ENCODE assay signal across 8 cellular contexts in genomic region chr11:75557649-75558494, GRCh38. TPM values are rescaled to one million over a fixed set of nuclear protein-coding genes. Genes with fewer than 3 reads are reported as not detected.
A peak's percentile ranks its signal among the peaks of the same experiment; 100 is the strongest.
DNase-seq lines count a peak whose midpoint lies in the region; FAIRE-seq and TF ChIP-seq lines count a peak whose summit lies in the region.

No MANE protein-coding gene starts in this region.

- no peaks in the 10 kb centered on the region for H3K36me3 Mint-ChIP-seq in nephron progenitor cell (ENCODE audit: low read depth)

- H3K27ac Mint-ChIP-seq in nephron progenitor cell, result no peak overlapping the region

- H2AFZ ChIP-seq in trophoblast cell (ENCODE audit: insufficient read depth, low read length, poor library complexity), result peak overlapping the region; percentile 40

- no CpG with 5 or more reads among the region's 17 CpGs for WGBS in trophoblast cell (ENCODE audit: extremely low coverage, insufficient coverage, insufficient read length)

- no peak overlapping the region for H3K23ac ChIP-seq in trophoblast cell (ENCODE audit: low read length)

- peaks cover 10% of the 10 kb centered on the region for H3K27me3 Mint-ChIP-seq in nephron progenitor cell (ENCODE audit: low read depth, poor library complexity)

- H3K36me3 ChIP-seq in trophoblast cell (ENCODE audit: control insufficient read depth in 1 of 2, insufficient read depth in 2 of 2, low read length in 2 of 2), result no peaks in the 10 kb centered on the region

- H2BK120ac ChIP-seq in trophoblast cell (ENCODE audit: insufficient read depth, low read length, poor library complexity), result no peak overlapping the region

- H3K4me2 ChIP-seq in trophoblast cell (ENCODE audit: low read length), result no peak overlapping the region

- no peak overlapping the region for H3K27ac ChIP-seq in trophoblast cell (ENCODE audit: low read depth, low read length)

- no peak overlapping the region for H3K18ac ChIP-seq in trophoblast cell (ENCODE audit: low read length)

- no peak overlapping the region for H3K9ac ChIP-seq in trophoblast cell (ENCODE audit: low read length)

- H3K79me1 ChIP-seq in trophoblast cell (ENCODE audit: low read length), result peaks cover 22% of the 10 kb centered on the region

- H3K9me3 Mint-ChIP-seq in nephron progenitor cell, result no peaks in the 10 kb centered on the region

- peaks cover 81% of the 10 kb centered on the region for H3K4me1 Mint-ChIP-seq in nephron progenitor cell

- H4K91ac ChIP-seq in trophoblast cell (ENCODE audit: low read depth, low read length), result peak overlapping the region; percentile 12

- no peak overlapping the region for H4K12ac ChIP-seq in trophoblast cell (ENCODE audit: low read depth, low read length)

- H3K27me3 ChIP-seq in trophoblast cell (ENCODE audit: insufficient read depth, low read length), result no peaks in the 10 kb centered on the region

- TF ChIP-seq CTCF in AG09309 (IDR thresholded peaks at IDR 0.05; ENCODE audit: control insufficient read depth, insufficient read depth, low read depth, low read length, missing control alignments), result no peak
- TF ChIP-seq CTCF in fibroblast of the aortic adventitia (IDR thresholded peaks at IDR 0.05; ENCODE audit: insufficient read depth, low read length), result no peak
- TF ChIP-seq CTCF in nephron progenitor cell (IDR thresholded peaks at IDR 0.05), result no peak

- no peak overlapping the region for H2AK5ac ChIP-seq in trophoblast cell (ENCODE audit: low read length)

- H4K8ac ChIP-seq in trophoblast cell (ENCODE audit: low read depth, low read length), result no peak overlapping the region

- H2BK5ac ChIP-seq in trophoblast cell (ENCODE audit: low read depth, low read length, poor library complexity), result no peak overlapping the region

- H3K14ac ChIP-seq in trophoblast cell (ENCODE audit: low read length), result no peak overlapping the region

- H3K9me3 ChIP-seq in trophoblast cell (ENCODE audit: insufficient read depth, low read depth, low read length), result peaks cover 2% of the 10 kb centered on the region

- H3K4ac ChIP-seq in trophoblast cell (ENCODE audit: low read depth, low read length), result no peak overlapping the region

- H3K79me2 ChIP-seq in trophoblast cell (ENCODE audit: control insufficient read depth, insufficient read depth, low read length, poor library complexity), result peaks cover 12% of the 10 kb centered on the region

- H3K4me1 ChIP-seq in trophoblast cell (ENCODE audit: control insufficient read depth in 1 of 2, insufficient read depth in 2 of 2, low read length in 2 of 2), result peaks cover 19 to 20% of the 10 kb centered on the region in 2 experiments

- H2BK12ac ChIP-seq in trophoblast cell (ENCODE audit: low read length), result no peak overlapping the region

- H3K4me3 ChIP-seq in AG09309 (ENCODE audit: control insufficient read depth, low read depth, low read length) (no peak overlapping the region), fibroblast of the aortic adventitia (ENCODE audit: low read depth, low read length) (peak overlapping the region; percentile 52), trophoblast cell (ENCODE audit: low read depth, low read length) (no peak overlapping the region)

- DNase-seq in AG09309 (ENCODE audit: low read depth), result peak; percentile 84
- peak; percentile 98 for DNase-seq in fibroblast of the aortic adventitia (ENCODE audit: low read depth)
- DNase-seq in trophoblast cell, result no peak
- DNase-seq in NCI-H1092 (lab: John Stamatoyannopoulos, UW), result no peak
- no peak for DNase-seq in nephron progenitor cell
- no peak for DNase-seq in cerebellum (ENCODE audit: low spot score)
- no peak for DNase-seq in activated naive CD4-positive, alpha-beta T cell (lab: John Stamatoyannopoulos, UW)

- FAIRE-seq in TTC549 (lab: Jason Lieb, UNC), result peak; percentile 26

- H3K4me3 Mint-ChIP-seq in nephron progenitor cell, result no peak overlapping the region

RNA-seq across cellular contexts. Expression of gene SERPINH1, which starts 4.2 kb away (rescaled TPM):
- total RNA-seq in fibroblast of the aortic adventitia (ENCODE audit: low replicate concordance), result 374 and 497 TPM in 2 replicates
- 413 and 416 TPM in 2 replicates for polyA plus RNA-seq in trophoblast cell (2013)
- total RNA-seq in cerebellum, result 57.0 TPM

RNA-seq across cellular contexts. Expression of gene GDPD5, which starts 32.1 kb away (rescaled TPM):
- total RNA-seq in fibroblast of the aortic adventitia (ENCODE audit: low replicate concordance) (5.3 and 12.4 TPM in 2 replicates), cerebellum (30.2 TPM)
- 15.7 and 17.4 TPM in 2 replicates for polyA plus RNA-seq in trophoblast cell (2013)

Comparison
In these comparisons a context has a peak if more than half of its experiments do, and no peak if none do; other contexts are left out.
1. DNase-seq: peak in AG09309 (single experiment) and fibroblast of the aortic adventitia (single experiment); none in trophoblast cell (0 of 2), NCI-H1092 (single experiment), nephron progenitor cell (single experiment), cerebellum (single experiment) and activated naive CD4-positive, alpha-beta T cell (0 of 4).